8 cellular contexts compared by ENCODE assay signal in the genomic region with DNA sequence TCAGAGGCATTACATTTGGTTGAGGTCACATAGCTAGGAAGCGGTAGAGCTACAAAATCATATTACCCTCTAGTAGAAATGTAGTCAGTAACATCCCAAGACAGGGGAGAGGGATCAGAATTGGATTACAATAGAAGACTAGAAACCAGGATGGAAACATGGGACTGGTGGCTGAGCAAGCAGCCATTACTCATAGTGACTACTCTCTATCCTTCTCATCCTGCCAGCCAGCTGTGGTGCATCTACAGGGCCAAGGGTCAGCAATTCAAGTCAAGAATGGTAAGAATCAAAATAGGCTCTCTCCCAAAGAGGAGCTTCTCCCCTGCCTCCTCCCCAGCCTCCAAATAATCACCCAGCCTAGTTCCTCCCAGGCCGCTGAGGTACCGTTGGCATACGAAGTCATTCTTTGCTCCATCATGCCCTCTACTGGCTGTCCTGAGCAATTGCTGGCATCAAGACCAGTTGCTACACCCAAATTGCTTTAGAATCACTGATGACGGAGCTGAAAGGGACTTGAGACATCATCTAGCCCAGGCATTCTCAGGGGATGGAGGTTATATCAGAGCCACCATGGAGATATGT. TPM values are rescaled to one million over a fixed set of nuclear protein-coding genes. Genes with fewer than 3 reads are reported as not detected.
DNase-seq lines count a peak whose midpoint lies in the region; ATAC-seq, FAIRE-seq and TF ChIP-seq lines count a peak whose summit lies in the region.

No MANE protein-coding gene starts in this region.

- no peaks in the 10 kb centered on the region for H3K9me3 ChIP-seq in GM12878 (replicated peaks; ENCODE audit: control insufficient read depth, insufficient read depth, low read length)

- BruUV-seq in GM12878 (replicated peaks; lab: Mats Ljungman, UMichigan), result no TSS peak

- CTCF ChIA-PET in GM12878 (lab: Yijun Ruan, JAX), result interaction anchor here (0.5 to 7.0 kb wide), 25 partner anchors 10 to 1297 kb away, joined by 3 to 66 read pairs (median 4); a partner anchor contains a TSS

- RAD21 ChIA-PET in GM12878 (lab: Charles Lee; ENCODE audit: unreplicated experiment), result interaction anchor here (0.8 to 2.1 kb wide), 6 partner anchors 67 to 606 kb away, joined by 3 to 10 read pairs (median 4); no protein-coding TSS in a partner anchor

- H3K9ac ChIP-seq in GM12878 (ENCODE audit: control insufficient read depth, insufficient read depth, low read length), result no peak overlapping the region

- in situ Hi-C loops in GM12878 (cut with MboI), result loop anchor here (10.0 to 25.0 kb wide), 3 partner anchors 107 to 496 kb away; a partner anchor contains a TSS

- no peak for TF ChIP-seq EP300 in Ishikawa (IDR thresholded peaks at IDR 0.05; ENCODE audit: borderline replicate concordance)
- TF ChIP-seq EP300 in GM12878 (IDR thresholded peaks at IDR 0.05; ENCODE audit: borderline replicate concordance in 1 of 2, control insufficient read depth in 1 of 2, low read depth in 2 of 2, low read length in 2 of 2), result no peak

- DNase-seq in DMS153 treated with DMSO at 0.1 percent for 48 hours (lab: John Stamatoyannopoulos, UW; ENCODE audit: unreplicated experiment) (peak; percentile 44), GM20000 (ENCODE audit: low spot score) (peak; percentile 44), RPMI8226 (peak; percentile 61), GM12878 (ENCODE audit: low read depth, low spot score) (no peak), iPS-NIHi11 (ENCODE audit: low spot score) (peak; percentile 66), omental fat pad (ENCODE audit: low spot score) (no peak)
- peak; percentile 42 to 57 for DNase-seq in stimulated activated CD4-positive, alpha-beta T cell treated with anti-CD3 and anti-CD28 coated beads, Interleukin-2, amount 100 ng/mL, for 48 hours

- peak; percentile 86 for ATAC-seq in GM12878
- no peak for ATAC-seq in omental fat pad (ENCODE audit: low FRiP score)

- no peaks in the 10 kb centered on the region for H4K20me1 ChIP-seq in GM12878 (ENCODE audit: control insufficient read depth, insufficient read depth)

- TF ChIP-seq RAD21 in Ishikawa (IDR thresholded peaks at IDR 0.05; ENCODE audit: low read depth) (peak; percentile 63), GM12878 (IDR thresholded peaks at IDR 0.05; ENCODE audit: insufficient read depth, low read depth, low read length) (peak; percentile 67)

- intact Hi-C loops in GM12878 (cut with micrococcal nuclease; ENCODE audit: unreplicated experiment), result loop anchor here (1.0 to 5.0 kb wide), 4 partner anchors 232 to 538 kb away; a partner anchor contains a TSS

- peak; percentile 84 for FAIRE-seq in GM12878 (lab: Jason Lieb, UNC)

- peak; percentile 48 for TF ChIP-seq CTCF in GM20000 (IDR thresholded peaks at IDR 0.05; ENCODE audit: extremely low read depth, missing control alignments)
- peak; percentile 70 to 89 (median 81) for TF ChIP-seq CTCF in GM12878 (IDR thresholded peaks at IDR 0.05 in 2 of 3, conservative IDR thresholded peaks at IDR 0.05 in 1 of 3; ENCODE audit: control insufficient read depth in 2 of 3, extremely low read depth in 1 of 3, insufficient read depth in 1 of 3, low read depth in 3 of 3, low read length in 3 of 3)
- peak in 1 of 3 donors; percentile 13 for TF ChIP-seq CTCF in omental fat pad (IDR thresholded peaks at IDR 0.05)

- POLR2A ChIA-PET in GM12878 (lab: Charles Lee), result no interaction called here

- H3K79me2 ChIP-seq in GM12878 (ENCODE audit: control insufficient read depth, insufficient read depth, low read length), result no peaks in the 10 kb centered on the region

- H3K4me1 ChIP-seq in GM12878 (ENCODE audit: control insufficient read depth, insufficient read depth, low read length), result no peaks in the 10 kb centered on the region

- SMC1A ChIA-PET in GM12878 (lab: Charles Lee; ENCODE audit: uncharacterized antibody, unreplicated experiment), result interaction anchor here (0.9 to 2.1 kb wide), 9 partner anchors 27 to 1297 kb away, joined by 3 to 8 read pairs (median 3); no protein-coding TSS in a partner anchor

- H3K4me3 ChIP-seq in GM12878, result no peak overlapping the region

- H3K27ac ChIP-seq in GM12878 (ENCODE audit: control insufficient read depth, insufficient read depth), result no peak overlapping the region

- H2AFZ ChIP-seq in GM12878 (ENCODE audit: control insufficient read depth, low read depth, low read length), result no peak overlapping the region

- no peaks in the 10 kb centered on the region for H3K27me3 ChIP-seq in GM12878 (replicated peaks in 1 of 2; ENCODE audit: control insufficient read depth in 2 of 2, insufficient read depth in 2 of 2, low read length in 1 of 2)

- H3K4me2 ChIP-seq in GM12878 (ENCODE audit: control insufficient read depth, insufficient read depth), result no peak overlapping the region

- 21% methylated on average over 5 of the region's 5 CpGs for WGBS in GM12878 (ENCODE audit: insufficient coverage, insufficient replicate concordance, low lambda C conversion rate, missing lambda C conversion rate)

- TF ChIP-seq POLR2A in GM12878 (IDR thresholded peaks at IDR 0.05; ENCODE audit: low read depth, low read length), result no peak

- H3K36me3 ChIP-seq in GM12878 (ENCODE audit: control insufficient read depth in 2 of 2, insufficient read depth in 2 of 2, low read length in 1 of 2), result no peaks in the 10 kb centered on the region

TF ChIP-seq in Ishikawa, 13 proteins besides CTCF, POLR2A, EP300 and RAD21 (continues in another document):
- TF ChIP-seq NFIC (IDR thresholded peaks at IDR 0.05) (no peak), CREB1 (IDR thresholded peaks at IDR 0.05; ENCODE audit: low read depth) (no peak), CEBPB (IDR thresholded peaks at IDR 0.05) (no peak), EGR1 (IDR thresholded peaks at IDR 0.05) (no peak)
- TF ChIP-seq, protein P1, sequence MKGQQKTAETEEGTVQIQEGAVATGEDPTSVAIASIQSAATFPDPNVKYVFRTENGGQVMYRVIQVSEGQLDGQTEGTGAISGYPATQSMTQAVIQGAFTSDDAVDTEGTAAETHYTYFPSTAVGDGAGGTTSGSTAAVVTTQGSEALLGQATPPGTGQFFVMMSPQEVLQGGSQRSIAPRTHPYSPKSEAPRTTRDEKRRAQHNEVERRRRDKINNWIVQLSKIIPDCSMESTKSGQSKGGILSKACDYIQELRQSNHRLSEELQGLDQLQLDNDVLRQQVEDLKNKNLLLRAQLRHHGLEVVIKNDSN (IDR thresholded peaks at IDR 0.05), result no peak

TF ChIP-seq in GM12878, 131 proteins besides CTCF, POLR2A, EP300 and RAD21:
- TF ChIP-seq SMC3 (IDR thresholded peaks at IDR 0.05; ENCODE audit: borderline replicate concordance, low read length), result peak; percentile 70
- TF ChIP-seq ZNF207 (IDR thresholded peaks at IDR 0.05; ENCODE audit: borderline replicate concordance), result no peak
- 0 out of 2 replicates have a peak, but pooled peaks have one; percentile 11 for TF ChIP-seq YY1 (IDR thresholded peaks at IDR 0.05; ENCODE audit: low read depth, low read length)
TF ChIP-seq in GM12878: peak in this region for 2.

RNA-seq across cellular contexts. Expression of a gene that starts 19.4 kb away (rescaled TPM):
- not detected in 2 replicates for total RNA-seq in GM12878 (2013; cell fraction: nucleolus; rRNA removed)
- total RNA-seq in GM12878 (2014; rRNA removed) (not detected in 2 replicates), GM12878 (2014; rRNA removed; fragmentation: Illumina TruSeq; extraction: Trizol) (not detected in 2 replicates), GM12878 (2021) (not detected in 2 replicates), omental fat pad (not detected)
- polyA plus RNA-seq in GM12878 (2011; ENCODE audit: low read depth), result not detected
- polyA plus RNA-seq in GM12878 (2011; rRNA removed) (not detected in 2 replicates), GM12878 (2014; fragmentation: Illumina TruSeq; extraction: Trizol) (not detected in 2 replicates), GM12878 (2014; fragmentation: Nextera tagmentation; extraction: Ambion mirVana) (not detected), GM12878 (2014; rRNA removed) (not detected in 2 replicates), GM12878 (2016; fragmentation: Nextera tagmentation; extraction: Ambion mirVana) (not detected)
- polyA plus RNA-seq in GM12878 (2011; cell fraction: cytosol; rRNA removed), result not detected in 2 replicates
- not detected in 2 replicates for polyA plus RNA-seq in GM12878 (2011; cell fraction: nucleus; rRNA removed)
- polyA plus RNA-seq in GM12878 (2012), result not detected in 2 replicates
- not detected in 2 replicates for polyA minus RNA-seq in GM12878 (2011; rRNA and poly(A)+ RNA removed)
- polyA minus RNA-seq in GM12878 (2011; cell fraction: cytosol; rRNA and poly(A)+ RNA removed), result not detected in 2 replicates
- polyA minus RNA-seq in GM12878 (2011; cell fraction: nucleus; rRNA and poly(A)+ RNA removed), result not detected in 2 replicates

RNA-seq across cellular contexts. Expression of a gene that starts 31.9 kb away (rescaled TPM):
- not detected in 2 replicates for total RNA-seq in GM12878 (2013; cell fraction: nucleolus; rRNA removed)
- not detected in 2 replicates for total RNA-seq in GM12878 (2014; rRNA removed)
- not detected in 2 replicates for total RNA-seq in GM12878 (2014; rRNA removed; fragmentation: Illumina TruSeq; extraction: Trizol)
- total RNA-seq in GM12878 (2021), result not detected in 2 replicates
- not detected for polyA plus RNA-seq in GM12878 (2011; ENCODE audit: low read depth)
- not detected in 2 replicates for polyA plus RNA-seq in GM12878 (2011; rRNA removed)
- polyA plus RNA-seq in GM12878 (2011; cell fraction: cytosol; rRNA removed), result not detected in 2 replicates
- not detected in 2 replicates for polyA plus RNA-seq in GM12878 (2011; cell fraction: nucleus; rRNA removed)
- not detected in 2 replicates for polyA plus RNA-seq in GM12878 (2012)
- not detected in 2 replicates for polyA plus RNA-seq in GM12878 (2014; fragmentation: Illumina TruSeq; extraction: Trizol)
- not detected for polyA plus RNA-seq in GM12878 (2014; fragmentation: Nextera tagmentation; extraction: Ambion mirVana)
- not detected in 2 replicates for polyA plus RNA-seq in GM12878 (2014; rRNA removed)
- not detected for polyA plus RNA-seq in GM12878 (2016; fragmentation: Nextera tagmentation; extraction: Ambion mirVana)
- polyA minus RNA-seq in GM12878 (2011; rRNA and poly(A)+ RNA removed), result not detected in 2 replicates
- polyA minus RNA-seq in GM12878 (2011; cell fraction: cytosol; rRNA and poly(A)+ RNA removed), result not detected in 2 replicates
- not detected in 2 replicates for polyA minus RNA-seq in GM12878 (2011; cell fraction: nucleus; rRNA and poly(A)+ RNA removed)
- not detected for total RNA-seq in omental fat pad

Comparison
In these comparisons a context has a peak if more than half of its experiments do, and no peak if none do; other contexts are left out.
1. DNase-seq: peak in DMS153 treated with DMSO at 0.1 percent for 48 hours (single experiment), GM20000 (single experiment), RPMI8226 (single experiment), iPS-NIHi11 (single experiment) and stimulated activated CD4-positive, alpha-beta T cell treated with anti-CD3 and anti-CD28 coated beads, Interleukin-2, amount 100 ng/mL, for 48 hours (2 of 2); none in GM12878 (single experiment) and omental fat pad (single experiment).